12 cellular contexts compared by ENCODE assay signal in genomic region chr13:40440990-40441820, GRCh38.
DNase-seq lines count a peak whose midpoint lies in the region; ATAC-seq and TF ChIP-seq lines count a peak whose summit lies in the region.
"Had no signal": no experiment of that assay in that cellular context is flagged by ENCODE, and none has a peak within 500 bp of the region (broad histone marks: within the 10 kb centered on the region; RNA-seq: fewer than 3 reads in every experiment).

No MANE protein-coding gene starts in this region.

- DNase-seq in COLO668 (lab: John Stamatoyannopoulos, UW; ENCODE audit: unreplicated experiment) = peak; percentile 41
- peak in 48 of 58 donors; percentile 7 to 87 (median 45) for DNase-seq in anterior cingulate cortex (lab: John Stamatoyannopoulos, UW)
- DNase-seq in left ventricle myocardium inferior = peak; percentile 82
- DNase-seq in psoas muscle = peak; percentile 86 to 95
- no peak for DNase-seq in SK-N-DZ (ENCODE audit: low spot score)
- no peak for DNase-seq in effector memory CD4-positive, alpha-beta T cell
- DNase-seq in activated CD4-positive, CD25-positive, alpha-beta regulatory T cell treated with anti-CD3 and anti-CD28 coated beads, Interleukin-2, amount 50 U/mL, for 72 hours = no peak
- no peak for DNase-seq in HK-2 (ENCODE audit: unreplicated experiment)
- DNase-seq: amniotic stem cell; nephron progenitor cell; stimulated activated naive CD8-positive, alpha-beta T cell treated with anti-CD3 and anti-CD28 coated beads, Interleukin-15, amount 100 ng/mL, for 72 hours; T-helper 2 cell had no signal

- H3K4me3 ChIP-seq in left ventricle myocardium inferior (no peak overlapping the region), psoas muscle (no peak overlapping the region)
- H3K4me3 ChIP-seq in effector memory CD4-positive, alpha-beta T cell (ENCODE audit: insufficient read depth, low read depth, low read length, poor library complexity, severe bottlenecking) = no peak overlapping the region

- ATAC-seq in psoas muscle = peak; percentile 82 to 88 (median 86)
- ATAC-seq: stimulated activated naive CD8-positive, alpha-beta T cell treated with anti-CD3 and anti-CD28 coated beads, Interleukin-15, amount 100 ng/mL, for 72 hours had no signal

- H3K9me3 ChIP-seq in left ventricle myocardium inferior (replicated peaks) (no peaks in the 10 kb centered on the region), psoas muscle (no peaks in the 10 kb centered on the region)
- no peaks in the 10 kb centered on the region for H3K9me3 ChIP-seq in effector memory CD4-positive, alpha-beta T cell (ENCODE audit: control insufficient read depth, low read length)

- H3K36me3 ChIP-seq in left ventricle myocardium inferior (no peaks in the 10 kb centered on the region), psoas muscle (ENCODE audit: insufficient read depth in 1 of 2, low read depth in 1 of 2) (no peaks in the 10 kb centered on the region)
- H3K36me3 ChIP-seq in effector memory CD4-positive, alpha-beta T cell (ENCODE audit: control insufficient read depth, insufficient read depth, low read length) = no peaks in the 10 kb centered on the region

- 11 to 24% (median 13%) methylated on average over 9 of the region's 9 CpGs for WGBS in psoas muscle, 3 donors

- no peak for TF ChIP-seq CTCF in left ventricle myocardium inferior (IDR thresholded peaks at IDR 0.05; ENCODE audit: borderline replicate concordance)
- TF ChIP-seq CTCF in psoas muscle (IDR thresholded peaks at IDR 0.05) = no peak

- H3K27me3 ChIP-seq in left ventricle myocardium inferior (ENCODE audit: low read depth) (no peaks in the 10 kb centered on the region), psoas muscle (ENCODE audit: insufficient read depth in 3 of 3, low read length in 2 of 3) (no peaks in the 10 kb centered on the region)
- H3K27me3 ChIP-seq in effector memory CD4-positive, alpha-beta T cell (replicated peaks; ENCODE audit: control insufficient read depth, insufficient read depth, low read length, poor library complexity, severe bottlenecking) = no peaks in the 10 kb centered on the region

- intact Hi-C loops in left ventricle myocardium inferior (cut with micrococcal nuclease) = no loop called here
- intact Hi-C loops in psoas muscle (cut with DNase I) = loop anchor here (5.0 to 10.0 kb wide), 2 partner anchors 39 to 206 kb away; no protein-coding TSS in a partner anchor

- H3K27ac ChIP-seq in left ventricle myocardium inferior (replicated peaks) (peak overlapping the region; percentile 81), psoas muscle (peak overlapping the region; percentile 68)
- H3K27ac ChIP-seq in effector memory CD4-positive, alpha-beta T cell (ENCODE audit: insufficient read depth, low read length, poor library complexity, severe bottlenecking) = no peak overlapping the region

- peaks cover 79% of the 10 kb centered on the region for H3K4me1 ChIP-seq in left ventricle myocardium inferior
- H3K4me1 ChIP-seq in psoas muscle = peaks cover 46% of the 10 kb centered on the region
- H3K4me1 ChIP-seq in effector memory CD4-positive, alpha-beta T cell (ENCODE audit: control insufficient read depth, insufficient read depth, low read length, poor library complexity, severe bottlenecking) = peaks cover 11% of the 10 kb centered on the region

Comparison
In these comparisons a context has a peak if more than half of its experiments do, and no peak if none do; other contexts are left out.
1. DNase-seq: peak in COLO668 (single experiment), anterior cingulate cortex (48 of 58), left ventricle myocardium inferior (single experiment) and psoas muscle (2 of 2); none in SK-N-DZ (single experiment), effector memory CD4-positive, alpha-beta T cell (0 of 3), activated CD4-positive, CD25-positive, alpha-beta regulatory T cell treated with anti-CD3 and anti-CD28 coated beads, Interleukin-2, amount 50 U/mL, for 72 hours (single experiment) and HK-2 (single experiment).